24 cellular contexts compared by ENCODE assay signal in the genomic region with DNA sequence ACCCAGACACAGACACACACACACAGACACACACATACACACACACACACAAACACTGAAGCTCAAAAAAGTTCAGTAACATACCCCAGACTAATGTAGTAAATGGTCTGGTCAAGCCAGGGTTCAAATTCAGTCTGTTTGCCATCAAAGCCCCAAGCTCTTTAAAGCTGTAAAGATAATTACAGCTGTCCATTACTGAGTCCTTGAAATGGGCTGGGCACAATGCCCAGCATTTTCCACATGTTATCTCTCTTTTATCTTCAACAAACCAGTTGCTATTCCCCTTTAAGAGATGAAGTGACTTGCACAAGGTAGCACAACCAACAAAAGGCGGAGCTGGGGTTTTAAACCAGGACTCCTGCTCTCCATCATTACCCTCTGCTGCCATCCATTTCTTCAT. TPM values are rescaled to one million over a fixed set of nuclear protein-coding genes. Genes with fewer than 3 reads are reported as not detected.
DNase-seq lines count a peak whose midpoint lies in the region; ATAC-seq and TF ChIP-seq lines count a peak whose summit lies in the region.
"Had no signal": no experiment of that assay in that cellular context is flagged by ENCODE, and none has a peak within 500 bp of the region (broad histone marks: within the 10 kb centered on the region; RNA-seq: fewer than 3 reads in every experiment).

No MANE protein-coding gene starts in this region.

- no peaks in the 10 kb centered on the region for H3K27me3 ChIP-seq in heart left ventricle
- no peaks in the 10 kb centered on the region for H3K27me3 ChIP-seq in right lobe of liver
- no peaks in the 10 kb centered on the region for H3K27me3 ChIP-seq in A673 (replicated peaks; ENCODE audit: insufficient read depth, low read depth, low read length, poor library complexity)
- H3K27me3 ChIP-seq: BLaER1 treated with 17β-estradiol and CSF1 and Interleukin-3, amounts not matched to agents 10 nM and 100 nM had no signal

- intact Hi-C loops in heart left ventricle (cut with DNase I) = no loop called here
- intact Hi-C loops in left cardiac atrium (cut with DNase I) = no loop called here
- intact Hi-C loops in right lobe of liver (cut with DNase I) = no loop called here
- intact Hi-C loops in A673 (cut with micrococcal nuclease; ENCODE audit: unreplicated experiment) = no loop called here

- BruUV-seq in A673 (replicated peaks; lab: Mats Ljungman, UMichigan) = no TSS peak

- CTCF ChIA-PET in A673 (lab: Charles Lee) = no interaction called here

- POLR2A ChIA-PET in A673 (lab: Charles Lee; ENCODE audit: low non-redundant PET) = no interaction called here

- no peaks in the 10 kb centered on the region for H3K9me3 Mint-ChIP-seq in T-helper 2 cell treated with Interferon-gamma antibody and Interleukin-4, amounts not matched to agents 5 μg/mL and 100 μg/mL, for 36 hours
- H3K9me3 Mint-ChIP-seq: activated CD4-positive, alpha-beta memory T cell treated with anti-CD3 and anti-CD28 coated beads for 36 hours; activated naive CD4-positive, alpha-beta T cell treated with anti-CD3 and anti-CD28 coated beads, Interleukin-2, amount 10 ng/mL, durations not matched to agents 7 days and 5 days had no signal

- H3K4me1 ChIP-seq in heart left ventricle = peaks cover 4 to 76% (median 49%) of the 10 kb centered on the region in 12 donors
- H3K4me1 ChIP-seq in right lobe of liver = peaks cover 0 to 12% (median 0%) of the 10 kb centered on the region in 4 donors
- H3K4me1 ChIP-seq in A673 (ENCODE audit: insufficient read depth, low read length, poor library complexity, severe bottlenecking) = no peaks in the 10 kb centered on the region
- H3K4me1 ChIP-seq: prostate gland had no signal

- no peak overlapping the region for H3K27ac Mint-ChIP-seq in T-helper 2 cell treated with Interferon-gamma antibody and Interleukin-4, amounts not matched to agents 5 μg/mL and 100 μg/mL, for 36 hours
- H3K27ac Mint-ChIP-seq: activated CD4-positive, alpha-beta memory T cell treated with anti-CD3 and anti-CD28 coated beads for 36 hours; activated naive CD4-positive, alpha-beta T cell treated with anti-CD3 and anti-CD28 coated beads, Interleukin-2, amount 10 ng/mL, durations not matched to agents 7 days and 5 days had no signal

- H3K4me3 Mint-ChIP-seq in T-helper 2 cell treated with Interferon-gamma antibody and Interleukin-4, amounts not matched to agents 5 μg/mL and 100 μg/mL, for 36 hours = no peak overlapping the region
- H3K4me3 Mint-ChIP-seq: activated CD4-positive, alpha-beta memory T cell treated with anti-CD3 and anti-CD28 coated beads for 36 hours; activated naive CD4-positive, alpha-beta T cell treated with anti-CD3 and anti-CD28 coated beads, Interleukin-2, amount 10 ng/mL, durations not matched to agents 7 days and 5 days had no signal

- ATAC-seq in heart left ventricle = no peak
- ATAC-seq in left cardiac atrium = no peak
- no peak for ATAC-seq in SK-N-SH treated with all-trans-retinoic acid at 6 μM for 48 hours
- peak in 3 of 4 donors; percentile 11 to 36 (median 16) for ATAC-seq in right lobe of liver
- ATAC-seq in esophagus mucosa = no peak
- ATAC-seq: activated CD4-positive, CD25-positive, alpha-beta regulatory T cell treated with anti-CD3 and anti-CD28 coated beads, Interleukin-2, amount 50 U/mL, for 24 hours had no signal

- DNase-seq in heart left ventricle (no peak), left cardiac atrium (no peak), right lobe of liver (no peak), A673 (ENCODE audit: low spot score) (no peak)
- no peak for DNase-seq in T-helper 2 cell treated with Interferon-gamma antibody and Interleukin-4, amounts not matched to agents 5 μg/mL and 100 μg/mL, for 36 hours (ENCODE audit: low spot score)
- DNase-seq: activated CD4-positive, alpha-beta memory T cell treated with anti-CD3 and anti-CD28 coated beads for 36 hours; activated CD8-positive, alpha-beta memory T cell treated with anti-CD3 and anti-CD28 coated beads, Interleukin-2, amount 50 U/mL, for 4 hours; activated naive CD4-positive, alpha-beta T cell treated with anti-CD3 and anti-CD28 coated beads, Interleukin-2, amount 10 ng/mL, durations not matched to agents 7 days and 5 days; DMS53; effector memory CD4-positive, alpha-beta T cell; foreskin fibroblast; IMR-90; mesendoderm; NCI-H2107; SHP77 treated with DMSO at 0.1 percent for 48 hours; stimulated activated naive CD4-positive, alpha-beta T cell treated with Interleukin-2 at 50 U/mL for 16 hours; SW 1271 had no signal

- H3K9me3 ChIP-seq in heart left ventricle (no peaks in the 10 kb centered on the region), right lobe of liver (no peaks in the 10 kb centered on the region), A673 (ENCODE audit: low read depth, low read length, poor library complexity, severe bottlenecking) (no peaks in the 10 kb centered on the region)
- H3K9me3 ChIP-seq: BLaER1 treated with 17β-estradiol and CSF1 and Interleukin-3, amounts not matched to agents 10 nM and 100 nM; prostate gland; thoracic aorta had no signal

- peaks cover 29% of the 10 kb centered on the region for H3K36me3 Mint-ChIP-seq in T-helper 2 cell treated with Interferon-gamma antibody and Interleukin-4, amounts not matched to agents 5 μg/mL and 100 μg/mL, for 36 hours (ENCODE audit: low read depth)

- no peaks in the 10 kb centered on the region for H3K27me3 Mint-ChIP-seq in T-helper 2 cell treated with Interferon-gamma antibody and Interleukin-4, amounts not matched to agents 5 μg/mL and 100 μg/mL, for 36 hours (ENCODE audit: low read depth)
- H3K27me3 Mint-ChIP-seq: activated CD4-positive, alpha-beta memory T cell treated with anti-CD3 and anti-CD28 coated beads for 36 hours; activated naive CD4-positive, alpha-beta T cell treated with anti-CD3 and anti-CD28 coated beads, Interleukin-2, amount 10 ng/mL, durations not matched to agents 7 days and 5 days had no signal

- H3K36me3 ChIP-seq in heart left ventricle (peaks cover 0 to 58% (median 33%) of the 10 kb centered on the region in 9 donors), right lobe of liver (peaks cover 0 to 39% (median 20%) of the 10 kb centered on the region in 4 donors), A673 (ENCODE audit: insufficient read depth, low read length, poor library complexity, severe bottlenecking) (peaks cover 46% of the 10 kb centered on the region)

- TF ChIP-seq CTCF in heart left ventricle (IDR thresholded peaks at IDR 0.05) = no peak
- no peak for TF ChIP-seq CTCF in right lobe of liver (IDR thresholded peaks at IDR 0.05)
- no peak for TF ChIP-seq CTCF in A673 (conservative IDR thresholded peaks at IDR 0.05; ENCODE audit: low read depth, low read length)

- WGBS in heart left ventricle, 4 donors = 92 to 100% (median 96%) methylated on average over 1 of the region's 1 CpG
- 100% methylated on average over 1 of the region's 1 CpG for WGBS in right lobe of liver (ENCODE audit: insufficient coverage, low coverage, low lambda C conversion rate, missing lambda C conversion rate)

- H3K4me1 Mint-ChIP-seq in T-helper 2 cell treated with Interferon-gamma antibody and Interleukin-4, amounts not matched to agents 5 μg/mL and 100 μg/mL, for 36 hours (ENCODE audit: low read depth) = no peaks in the 10 kb centered on the region

- TF ChIP-seq POLR2A in heart left ventricle (IDR thresholded peaks at IDR 0.05) (no peak), right lobe of liver (IDR thresholded peaks at IDR 0.05) (no peak)

- H3K4me3 ChIP-seq in heart left ventricle (no peak overlapping the region), right lobe of liver (no peak overlapping the region), A673 (ENCODE audit: low read depth, low read length, poor library complexity, severe bottlenecking) (no peak overlapping the region)
- H3K4me3 ChIP-seq: BLaER1 treated with 17β-estradiol and CSF1 and Interleukin-3, amounts not matched to agents 10 nM and 100 nM; coronary artery; prostate gland; thoracic aorta had no signal

- H3K27ac ChIP-seq in heart left ventricle (peak overlapping the region in 11 of 12 donors; percentile 23 to 88 (median 54)), right lobe of liver (no peak overlapping the region), A673 (ENCODE audit: low read depth, low read length, poor library complexity, severe bottlenecking) (no peak overlapping the region)
- H3K27ac ChIP-seq: BLaER1 treated with 17β-estradiol and CSF1 and Interleukin-3, amounts not matched to agents 10 nM and 100 nM; coronary artery; prostate gland; thoracic aorta had no signal

TF ChIP-seq in SK-N-SH treated with all-trans-retinoic acid at 6 μM for 48 hours, 23 proteins besides CTCF, POLR2A, EP300 and RAD21:
- TF ChIP-seq ISL1 (CRISPR knock-in tag; IDR thresholded peaks at IDR 0.05) = 0 out of 2 replicates have a peak, but pooled peaks have one; percentile 7
- TF ChIP-seq ARNTL (CRISPR knock-in tag; IDR thresholded peaks at IDR 0.05; ENCODE audit: borderline replicate concordance, low read depth) = no peak

RNA-seq across cellular contexts. Expression of a gene that starts 7.6 kb away (rescaled TPM):
- 10 to 100 TPM in 6 of 9 donors, 1 to 10 TPM in 3; 9.1 to 12.6 (median 10.7) TPM for total RNA-seq in heart left ventricle
- polyA plus RNA-seq in heart left ventricle = 10 to 100 TPM in 1 of 2 donors, 1 to 10 TPM in 1; 3.9 to 13.7 TPM
- 10 to 100 TPM; 14.2 to 18.2 TPM for total RNA-seq in left cardiac atrium
- total RNA-seq in right lobe of liver = 10 to 100 TPM in 1 of 6 experiments, 1 to 10 TPM in 5; 4.7 to 10.2 (median 6.6) TPM
- total RNA-seq in esophagus mucosa = 14.7 TPM
- total RNA-seq in A673 (2021) = 48.0 and 50.4 TPM in 2 replicates

RNA-seq across cellular contexts. Expression of a gene that starts 15.7 kb away (rescaled TPM):
- total RNA-seq in heart left ventricle (100 to 1,000 TPM in 7 of 9 donors, 10 to 100 TPM in 2; 91.0 to 150 (median 117) TPM), left cardiac atrium (100 to 1,000 TPM; 166 to 173 TPM), right lobe of liver (100 to 1,000 TPM; 102 to 193 (median 126) TPM), esophagus mucosa (40.1 TPM), A673 (2021) (145 and 176 TPM in 2 replicates)
- 100 to 1,000 TPM in 1 of 2 donors, 10 to 100 TPM in 1; 39.2 to 111 TPM for polyA plus RNA-seq in heart left ventricle

RNA-seq across cellular contexts. Expression of a gene that starts 23.0 kb away (rescaled TPM):
- total RNA-seq in heart left ventricle (100 to 1,000 TPM in 2 of 9 donors, 10 to 100 TPM in 7; 56.7 to 213 (median 78.8) TPM), left cardiac atrium (10 to 100 TPM; 49.4 to 52.0 TPM), right lobe of liver (100 to 1,000 TPM in 5 of 6 experiments, 10 to 100 TPM in 1; 94.1 to 172 (median 156) TPM), esophagus mucosa (11.3 TPM), A673 (2021) (3.4 and 5.7 TPM in 2 replicates)
- 10 to 100 TPM; 59.6 to 98.7 TPM for polyA plus RNA-seq in heart left ventricle

Comparison
In these comparisons a context has a peak if more than half of its experiments do, and no peak if none do; other contexts are left out.
1. ATAC-seq: peak in right lobe of liver (3 of 4); none in heart left ventricle (0 of 4), left cardiac atrium (0 of 2), SK-N-SH treated with all-trans-retinoic acid at 6 μM for 48 hours (single experiment) and esophagus mucosa (single experiment).
2. H3K27ac ChIP-seq: peak in heart left ventricle (11 of 12); none in right lobe of liver (0 of 3) and A673 (single experiment).